ENCODE assay signal across 32 cellular contexts in the genomic region with DNA sequence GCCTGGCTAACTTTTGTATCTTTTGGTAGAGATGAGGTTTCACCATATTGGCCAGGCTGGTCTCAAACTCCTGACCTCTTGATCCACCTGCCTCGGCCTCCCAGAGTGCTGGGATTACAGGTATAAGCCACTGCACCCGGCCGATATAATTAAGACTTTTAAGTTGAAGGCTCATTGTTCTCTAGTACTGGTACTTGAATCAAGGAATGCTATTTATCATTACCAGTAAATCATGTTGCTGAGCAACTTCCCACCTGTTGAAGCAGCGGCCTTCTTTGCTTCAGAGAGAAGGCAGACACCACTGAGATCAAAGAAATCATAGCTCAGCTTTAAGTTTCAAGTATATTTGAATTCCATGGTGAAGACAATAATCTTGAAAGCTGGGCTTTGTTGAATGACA. TPM values are rescaled to one million over a fixed set of nuclear protein-coding genes. Genes with fewer than 3 reads are reported as not detected.
"Had no signal": no experiment of that assay in that cellular context is flagged by ENCODE, and none has a peak within 500 bp of the region (broad histone marks: within the 10 kb centered on the region; RNA-seq: fewer than 3 reads in every experiment).

No MANE protein-coding gene starts in this region.

- FAIRE-seq: colon, frontal cortex had no signal

- DNase-seq: activated B cell treated with CpG ODN at 0.5 μM for 24 hours; activated CD4-positive, alpha-beta T cell treated with anti-CD3 and anti-CD28 coated beads for 48 hours; activated CD4-positive, alpha-beta T cell treated with anti-CD3 and anti-CD28 coated beads, Interleukin-2, amount 50 U/mL, for 1 hour; activated CD4-positive, alpha-beta T cell treated with anti-CD3 and anti-CD28 coated beads, Interleukin-2, amount 50 U/mL, for 48 hours; activated CD8-positive, alpha-beta memory T cell treated with anti-CD3 and anti-CD28 coated beads for 24 hours; activated CD8-positive, alpha-beta T cell treated with anti-CD3 and anti-CD28 coated beads for 36 hours; activated effector memory CD4-positive, alpha-beta T cell treated with Interleukin-2 at 50 U/mL for 16 hours; activated gamma-delta T cell treated with Interleukin-2 at 50 U/mL for 16 hours; activated naive CD4-positive, alpha-beta T cell treated with anti-CD3 and anti-CD28 coated beads, Interleukin-2, amount 50 U/mL, for 16 hours; activated naive CD4-positive, alpha-beta T cell treated with Interleukin-2 at 50 U/mL for 16 hours; activated T-cell treated with anti-CD3 and anti-CD28 coated beads, Interleukin-2, amount 50 U/mL, for 4 hours; amniotic stem cell; aorta; body of pancreas; caudate nucleus; cortex of kidney; effector CD4-positive, alpha-beta T cell; effector memory CD8-positive, alpha-beta T cell; erythroblast; esophagus squamous epithelium; head of caudate nucleus; T-helper 1 cell; T-helper 17 cell; T1000; WERI-Rb-1 had no signal

- ATAC-seq: activated CD4-positive, CD25-positive, alpha-beta regulatory T cell treated with anti-CD3 and anti-CD28 coated beads, Interleukin-2, amount 50 U/mL, for 24 hours; activated CD8-positive, alpha-beta T cell treated with anti-CD3 and anti-CD28 coated beads for 36 hours; activated T-cell treated with anti-CD3 and anti-CD28 coated beads, Interleukin-2, amount 50 U/mL, for 4 hours; activated T-helper 17 cell treated with anti-CD3 and anti-CD28 coated beads, Interleukin-2, amount 50 U/mL, for 72 hours; effector memory CD8-positive, alpha-beta T cell; T-helper 17 cell had no signal

- H3K27me3 ChIP-seq: body of pancreas, esophagus squamous epithelium had no signal

- H3K9me3 ChIP-seq: body of pancreas, esophagus squamous epithelium had no signal

- H3K4me1 ChIP-seq: esophagus squamous epithelium had no signal

- H3K27me3 Mint-ChIP-seq: activated B cell treated with CpG ODN at 0.5 μM for 24 hours; activated naive CD8-positive, alpha-beta T cell; activated T-helper 17 cell treated with anti-CD3 and anti-CD28 coated beads, Interleukin-2, amount 50 U/mL, for 72 hours had no signal

- H3K36me3 Mint-ChIP-seq: activated naive CD8-positive, alpha-beta T cell had no signal

- H3K27ac ChIP-seq: body of pancreas, esophagus squamous epithelium, WERI-Rb-1 had no signal

- H3K4me1 Mint-ChIP-seq: activated T-helper 17 cell treated with anti-CD3 and anti-CD28 coated beads, Interleukin-2, amount 50 U/mL, for 72 hours had no signal

- H3K36me3 ChIP-seq: esophagus squamous epithelium, WERI-Rb-1 had no signal

- H3K4me3 Mint-ChIP-seq: activated B cell treated with CpG ODN at 0.5 μM for 24 hours; activated CD8-positive, alpha-beta T cell treated with anti-CD3 and anti-CD28 coated beads for 36 hours; activated naive CD8-positive, alpha-beta T cell; activated T-cell treated with anti-CD3 and anti-CD28 coated beads, Interleukin-2, amount 50 U/mL, for 4 hours; activated T-helper 17 cell treated with anti-CD3 and anti-CD28 coated beads, Interleukin-2, amount 50 U/mL, for 72 hours; effector memory CD8-positive, alpha-beta T cell; T-helper 17 cell; T-helper 2 cell treated with Interferon-gamma antibody and Interleukin-4, amounts not matched to agents 5 μg/mL and 100 μg/mL, for 36 hours had no signal

- H3K4me3 ChIP-seq: body of pancreas, esophagus squamous epithelium had no signal

- H3K27ac Mint-ChIP-seq: activated B cell treated with CpG ODN at 0.5 μM for 24 hours; activated CD8-positive, alpha-beta T cell treated with anti-CD3 and anti-CD28 coated beads for 36 hours; activated naive CD8-positive, alpha-beta T cell; activated T-helper 17 cell treated with anti-CD3 and anti-CD28 coated beads, Interleukin-2, amount 50 U/mL, for 72 hours; effector memory CD8-positive, alpha-beta T cell; T-helper 17 cell; T-helper 2 cell treated with Interferon-gamma antibody and Interleukin-4, amounts not matched to agents 5 μg/mL and 100 μg/mL, for 36 hours had no signal

- H3K9me3 Mint-ChIP-seq: activated B cell treated with CpG ODN at 0.5 μM for 24 hours; activated CD8-positive, alpha-beta T cell treated with anti-CD3 and anti-CD28 coated beads for 36 hours; activated T-cell treated with anti-CD3 and anti-CD28 coated beads, Interleukin-2, amount 50 U/mL, for 4 hours; activated T-helper 17 cell treated with anti-CD3 and anti-CD28 coated beads, Interleukin-2, amount 50 U/mL, for 72 hours; effector memory CD8-positive, alpha-beta T cell; T-helper 2 cell treated with Interferon-gamma antibody and Interleukin-4, amounts not matched to agents 5 μg/mL and 100 μg/mL, for 36 hours had no signal

RNA-seq across cellular contexts. Expression of gene TMEM163, which starts 58.8 kb away (rescaled TPM):
- total RNA-seq: activated CD8-positive, alpha-beta T cell treated with anti-CD3 and anti-CD28 coated beads for 36 hours; fibroblast of villous mesenchyme had no signal
